1 cellular context compared by ENCODE assay signal in genomic region chr12:49400304-49400703, GRCh38.
TF ChIP-seq lines count a peak whose summit lies in the region.

No MANE protein-coding gene starts in this region.

TF ChIP-seq in K562, 482 proteins besides CTCF, POLR2A, EP300 and RAD21 (continued from another document and continues in another):
- no peak for TF ChIP-seq OTX1 (CRISPR knock-in tag; IDR thresholded peaks at IDR 0.05)
- TF ChIP-seq VEZF1 (CRISPR knock-in tag; IDR thresholded peaks at IDR 0.05): no peak
- no peak for TF ChIP-seq BHLHE40 (IDR thresholded peaks at IDR 0.05; ENCODE audit: low read length)
- TF ChIP-seq HCFC1 (IDR thresholded peaks at IDR 0.05; ENCODE audit: low read depth, low read length): no peak
- TF ChIP-seq ZNF384 (IDR thresholded peaks at IDR 0.05; ENCODE audit: low read depth, low read length): no peak
- no peak for TF ChIP-seq DNMT1 (IDR thresholded peaks at IDR 0.05)
- TF ChIP-seq KDM4B (IDR thresholded peaks at IDR 0.05; ENCODE audit: borderline replicate concordance in 2 of 2, low read depth in 1 of 2): no peak
- no peak for TF ChIP-seq ZBTB33 (CRISPR knock-in tag; IDR thresholded peaks at IDR 0.05)
- TF ChIP-seq MGA (IDR thresholded peaks at IDR 0.05): no peak
- TF ChIP-seq TSHZ1 (CRISPR knock-in tag; IDR thresholded peaks at IDR 0.05): no peak
- no peak for TF ChIP-seq NFRKB (IDR thresholded peaks at IDR 0.05; ENCODE audit: low read depth)
- TF ChIP-seq NR0B1 (IDR thresholded peaks at IDR 0.05; ENCODE audit: partially characterized antibody): no peak
- no peak for TF ChIP-seq ZNF280A (IDR thresholded peaks at IDR 0.05; ENCODE audit: low read depth, partially characterized antibody)
- no peak for TF ChIP-seq FOXP1 (CRISPR knock-in tag; IDR thresholded peaks at IDR 0.05)
- no peak for TF ChIP-seq ZC3H8 (IDR thresholded peaks at IDR 0.05)
- no peak for TF ChIP-seq SNIP1 (IDR thresholded peaks at IDR 0.05; ENCODE audit: low read depth)
- no peak for TF ChIP-seq TRIM28 (IDR thresholded peaks at IDR 0.05)
- no peak for TF ChIP-seq RUNX1 (IDR thresholded peaks at IDR 0.05; ENCODE audit: low read depth)
- TF ChIP-seq PHF21A (IDR thresholded peaks at IDR 0.05; ENCODE audit: borderline replicate concordance, low read depth): no peak
- no peak for TF ChIP-seq CCNT2 (IDR thresholded peaks at IDR 0.05; ENCODE audit: borderline replicate concordance, extremely low read depth, insufficient read length, low read depth, low read length)
- TF ChIP-seq CHD1 (IDR thresholded peaks at IDR 0.05; ENCODE audit: low read length): no peak
- TF ChIP-seq HDAC3 (IDR thresholded peaks at IDR 0.05; ENCODE audit: borderline replicate concordance, partially characterized antibody): no peak
- no peak for TF ChIP-seq EP400 (IDR thresholded peaks at IDR 0.05)
- TF ChIP-seq MNT (conservative IDR thresholded peaks at IDR 0.05): no peak
- TF ChIP-seq NFATC3 (IDR thresholded peaks at IDR 0.05): no peak
- no peak for TF ChIP-seq RFX1 (IDR thresholded peaks at IDR 0.05)
- TF ChIP-seq ZNF445 (CRISPR knock-in tag; IDR thresholded peaks at IDR 0.05; ENCODE audit: low read depth): no peak
- TF ChIP-seq CTBP1 (IDR thresholded peaks at IDR 0.05; ENCODE audit: borderline replicate concordance): peak; percentile 99
- no peak for TF ChIP-seq ELK1 (CRISPR knock-in tag; IDR thresholded peaks at IDR 0.05)
- no peak for TF ChIP-seq FOXO4 (CRISPR knock-in tag; IDR thresholded peaks at IDR 0.05)
